Comparison of ENCODE assay signal across 18 cellular contexts in genomic region chr1:12570291-12570690, GRCh38. TPM values are rescaled to one million over a fixed set of nuclear protein-coding genes. Genes with fewer than 3 reads are reported as not detected.
A peak's percentile ranks its signal among the peaks of the same experiment; 100 is the strongest.
DNase-seq lines count a peak whose midpoint lies in the region; ATAC-seq and TF ChIP-seq lines count a peak whose summit lies in the region.
"Had no signal": no experiment of that assay in that cellular context is flagged by ENCODE, and none has a peak within 500 bp of the region (broad histone marks: within the 10 kb centered on the region; RNA-seq: fewer than 3 reads in every experiment).

No MANE protein-coding gene starts in this region.

- H3K4me1 Mint-ChIP-seq in activated CD8-positive, alpha-beta T cell treated with anti-CD3 and anti-CD28 coated beads for 36 hours (ENCODE audit: low read depth): peaks cover 8% of the 10 kb centered on the region
- H3K4me1 Mint-ChIP-seq: IgD-negative memory B cell had no signal

- ATAC-seq in activated CD8-positive, alpha-beta T cell treated with anti-CD3 and anti-CD28 coated beads for 36 hours: no peak

- no peaks in the 10 kb centered on the region for H3K9me3 Mint-ChIP-seq in activated CD8-positive, alpha-beta T cell treated with anti-CD3 and anti-CD28 coated beads for 36 hours
- H3K9me3 Mint-ChIP-seq: IgD-negative memory B cell had no signal

- H3K9ac ChIP-seq in subcutaneous abdominal adipose tissue (ENCODE audit: low read length in 5 of 5): no peak overlapping the region

- TF ChIP-seq EP300 in esophagus muscularis mucosa (IDR thresholded peaks at IDR 0.05): no peak

- H3K4me3 Mint-ChIP-seq in activated CD8-positive, alpha-beta T cell treated with anti-CD3 and anti-CD28 coated beads for 36 hours: no peak overlapping the region
- H3K4me3 Mint-ChIP-seq: CD4-positive, CD25-positive, alpha-beta regulatory T cell; IgD-negative memory B cell had no signal

- H3K36me3 Mint-ChIP-seq in activated CD8-positive, alpha-beta T cell treated with anti-CD3 and anti-CD28 coated beads for 36 hours (ENCODE audit: low read depth): peaks cover 74% of the 10 kb centered on the region
- H3K36me3 Mint-ChIP-seq: IgD-negative memory B cell had no signal

- 100% methylated on average over 2 of the region's 5 CpGs for WGBS in esophagus muscularis mucosa

- TF ChIP-seq CTCF in activated CD8-positive, alpha-beta T cell treated with anti-CD3 and anti-CD28 coated beads for 36 hours (IDR thresholded peaks at IDR 0.05): no peak
- TF ChIP-seq CTCF in esophagus muscularis mucosa (IDR thresholded peaks at IDR 0.05): no peak

- H3K27ac ChIP-seq in esophagus muscularis mucosa (replicated peaks in 1 of 4) (peak overlapping the region; percentile 34 to 53 (median 44)), subcutaneous abdominal adipose tissue (ENCODE audit: low read depth, low read length) (peak overlapping the region; percentile 23)
- H3K27ac ChIP-seq: SJCRH30 had no signal

- DNase-seq in H7 (peak; percentile 37), esophagus muscularis mucosa (ENCODE audit: extremely low spot score) (no peak), DMS153 treated with DMSO at 0.1 percent for 48 hours (lab: John Stamatoyannopoulos, UW; ENCODE audit: unreplicated experiment) (no peak), NCI-H2107 (lab: John Stamatoyannopoulos, UW) (no peak), MV-4-11 (lab: John Stamatoyannopoulos, UW) (no peak)
- no peak for DNase-seq in activated CD8-positive, alpha-beta T cell treated with anti-CD3 and anti-CD28 coated beads for 36 hours
- DNase-seq: Caco-2; CD4-positive, CD25-positive, alpha-beta regulatory T cell; DMS 273 treated with DMSO at 0.1 percent for 48 hours; Karpas-422; NCI-H1694; NCI-H2081 treated with DMSO at 0.1 percent for 48 hours; NCI-H446; NCI-H526; SJCRH30 had no signal

- POLR2A ChIA-PET in activated CD8-positive, alpha-beta T cell treated with anti-CD3 and anti-CD28 coated beads for 36 hours (lab: Charles Lee): no interaction called here

- no peaks in the 10 kb centered on the region for H3K27me3 Mint-ChIP-seq in activated CD8-positive, alpha-beta T cell treated with anti-CD3 and anti-CD28 coated beads for 36 hours
- H3K27me3 Mint-ChIP-seq: CD4-positive, CD25-positive, alpha-beta regulatory T cell had no signal

- no peak overlapping the region for H3K4me3 ChIP-seq in H7 (ENCODE audit: insufficient read depth, low read depth, low read length)
- H3K4me3 ChIP-seq in esophagus muscularis mucosa: no peak overlapping the region
- H3K4me3 ChIP-seq in subcutaneous abdominal adipose tissue (ENCODE audit: low read depth in 1 of 5, low read length in 5 of 5): no peak overlapping the region
- H3K4me3 ChIP-seq: SJCRH30 had no signal

- no peak for TF ChIP-seq POLR2A in esophagus muscularis mucosa (IDR thresholded peaks at IDR 0.05; ENCODE audit: low read depth)

- H3K4me1 ChIP-seq in esophagus muscularis mucosa: peaks cover 15 to 41% (median 33%) of the 10 kb centered on the region in 4 donors
- peaks cover 6 to 19% (median 15%) of the 10 kb centered on the region in 5 donors for H3K4me1 ChIP-seq in subcutaneous abdominal adipose tissue (ENCODE audit: control insufficient read depth in 5 of 5, insufficient read depth in 5 of 5, low read length in 5 of 5)
- H3K4me1 ChIP-seq: Caco-2 had no signal

- H3K9me3 ChIP-seq in esophagus muscularis mucosa: no peaks in the 10 kb centered on the region
- no peaks in the 10 kb centered on the region for H3K9me3 ChIP-seq in subcutaneous abdominal adipose tissue (ENCODE audit: control insufficient read depth in 5 of 5, low read length in 5 of 5)
- H3K9me3 ChIP-seq: Caco-2, SJCRH30 had no signal

- H3K27me3 ChIP-seq in H7 (ENCODE audit: control insufficient read depth, insufficient read depth, low read length): no peaks in the 10 kb centered on the region
- no peaks in the 10 kb centered on the region for H3K27me3 ChIP-seq in esophagus muscularis mucosa
- no peaks in the 10 kb centered on the region for H3K27me3 ChIP-seq in subcutaneous abdominal adipose tissue (ENCODE audit: control insufficient read depth in 5 of 5, insufficient read depth in 4 of 5, low read length in 5 of 5)
- H3K27me3 ChIP-seq: SJCRH30 had no signal

- CTCF ChIA-PET in activated CD8-positive, alpha-beta T cell treated with anti-CD3 and anti-CD28 coated beads for 36 hours (lab: Charles Lee): no interaction called here

- H3K36me3 ChIP-seq in H7 (replicated peaks; ENCODE audit: control insufficient read depth, insufficient read depth, low read length): peaks cover 9% of the 10 kb centered on the region
- H3K36me3 ChIP-seq in esophagus muscularis mucosa: peaks cover 51 to 85% (median 78%) of the 10 kb centered on the region in 4 donors
- peaks cover 0 to 86% (median 81%) of the 10 kb centered on the region in 5 donors for H3K36me3 ChIP-seq in subcutaneous abdominal adipose tissue (ENCODE audit: control insufficient read depth in 5 of 5, insufficient read depth in 5 of 5, low read length in 5 of 5)
- H3K36me3 ChIP-seq: SJCRH30 had no signal

- intact Hi-C loops in activated CD8-positive, alpha-beta T cell treated with anti-CD3 and anti-CD28 coated beads for 36 hours (cut with micrococcal nuclease): no loop called here
- intact Hi-C loops in esophagus muscularis mucosa (cut with DNase I): no loop called here

- H3K27ac Mint-ChIP-seq in activated CD8-positive, alpha-beta T cell treated with anti-CD3 and anti-CD28 coated beads for 36 hours: peak overlapping the region; percentile 16
- H3K27ac Mint-ChIP-seq: IgD-negative memory B cell had no signal

RNA-seq across cellular contexts. Expression of gene DHRS3, which starts 47.7 kb away (rescaled TPM):
- total RNA-seq in H7 (2014; rRNA removed; shearing (Covaris generic)): 17.7 and 26.2 TPM in 2 replicates
- total RNA-seq in activated CD8-positive, alpha-beta T cell treated with anti-CD3 and anti-CD28 coated beads for 36 hours: 100 to 1,000 TPM; 129 to 135 TPM
- 100 to 1,000 TPM; 130 to 237 (median 200) TPM for total RNA-seq in esophagus muscularis mucosa
- total RNA-seq: OCI-LY7 had no signal
